1 cellular context compared by ENCODE assay signal in the genomic region with DNA sequence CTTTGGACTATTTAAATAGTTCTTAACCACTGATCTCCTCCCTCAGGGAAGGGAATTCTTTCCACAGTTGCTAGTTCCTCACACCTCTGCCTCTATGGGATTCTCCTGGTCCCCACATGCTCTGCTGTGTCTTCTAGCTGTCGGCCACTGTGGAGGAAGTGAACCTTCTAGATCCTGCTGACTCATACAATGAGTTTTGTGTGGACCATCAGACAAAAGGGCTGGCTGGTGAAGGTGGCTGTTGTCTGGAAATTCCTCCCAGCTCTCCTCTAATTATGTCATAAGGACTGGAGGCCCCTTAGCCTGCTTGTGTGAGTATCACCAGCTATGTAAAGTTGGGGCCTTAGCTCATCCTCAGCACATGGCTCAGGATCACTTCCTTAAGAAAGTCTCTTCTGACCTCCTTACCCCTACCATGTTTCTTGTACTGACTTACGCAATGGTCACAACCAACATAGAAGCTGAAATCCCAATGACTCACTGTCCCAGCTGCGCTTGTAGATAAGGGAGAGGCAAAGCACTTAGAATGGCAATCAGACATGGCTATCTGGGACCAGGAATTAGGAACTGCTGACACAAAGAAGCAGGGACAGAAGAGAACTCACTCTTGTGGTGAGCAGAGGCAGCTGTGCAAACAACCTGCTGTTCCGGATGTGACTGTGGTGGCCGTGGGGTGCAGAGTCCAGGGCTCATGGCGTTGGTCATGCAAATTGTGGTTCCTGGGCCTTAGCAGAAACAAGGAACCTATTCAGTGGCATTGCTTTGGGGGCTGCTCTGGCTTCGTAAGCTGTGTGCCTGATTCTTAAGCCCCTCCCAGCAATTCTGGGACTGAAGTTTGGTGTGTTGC.
TF ChIP-seq lines count a peak whose summit lies in the region.

No MANE protein-coding gene starts in this region.

TF ChIP-seq in K562, 482 proteins besides CTCF, POLR2A, EP300 and RAD21 (continued from another document and continues in another):
- TF ChIP-seq ZNF76 (CRISPR knock-in tag; IDR thresholded peaks at IDR 0.05; ENCODE audit: borderline replicate concordance) (peak; percentile 78; the same call in 1 of the 2 replicates), ELF2 (CRISPR knock-in tag; IDR thresholded peaks at IDR 0.05) (peak; percentile 79; the same call in 1 of the 2 replicates), ZNF699 (CRISPR knock-in tag; IDR thresholded peaks at IDR 0.05; ENCODE audit: insufficient replicate concordance) (no peak), PYGO2 (tag; IDR thresholded peaks at IDR 0.05) (peak; percentile 98), PCBP2 (IDR thresholded peaks at IDR 0.05; ENCODE audit: low read depth, low read length, poor library complexity, severe bottlenecking) (no peak), ZFX (CRISPR knock-in tag; IDR thresholded peaks at IDR 0.05) (peak; percentile 87), SMARCC2 (IDR thresholded peaks at IDR 0.05; ENCODE audit: low read depth) (peak; percentile 100), TEAD1 (CRISPR knock-in tag; IDR thresholded peaks at IDR 0.05) (peak; percentile 98 to 99), GATAD2A (IDR thresholded peaks at IDR 0.05) (peak; percentile 96), HCFC1 (IDR thresholded peaks at IDR 0.05; ENCODE audit: low read depth, low read length) (no peak), ZNF133 (CRISPR knock-in tag; IDR thresholded peaks at IDR 0.05) (no peak), SIN3B (IDR thresholded peaks at IDR 0.05; ENCODE audit: low read depth) (no peak), NCOA4 (IDR thresholded peaks at IDR 0.05; ENCODE audit: partially characterized antibody) (peak; percentile 97), ZC3H11A (IDR thresholded peaks at IDR 0.05; ENCODE audit: low read depth, low read length) (peak; percentile 15; the same call in 1 of the 2 replicates), MTA1 (IDR thresholded peaks at IDR 0.05; ENCODE audit: borderline replicate concordance) (peak; percentile 95), NFIX (CRISPR knock-in tag; IDR thresholded peaks at IDR 0.05; ENCODE audit: low read depth) (no peak), CREB1 (IDR thresholded peaks at IDR 0.05) (peak; percentile 87), CREB1 (CRISPR knock-in tag; IDR thresholded peaks at IDR 0.05) (peak; percentile 82), ARID1B (IDR thresholded peaks at IDR 0.05) (peak; percentile 100), KDM2B (CRISPR knock-in tag; IDR thresholded peaks at IDR 0.05) (no peak), TBP (optimal IDR thresholded peaks at IDR 0.05; ENCODE audit: low read depth, low read length) (peak; percentile 79), ZFP1 (CRISPR knock-in tag; IDR thresholded peaks at IDR 0.05) (0 out of 2 replicates have a peak, but pooled peaks have one; percentile 18), ZSCAN32 (CRISPR knock-in tag; IDR thresholded peaks at IDR 0.05) (peak; percentile 60), TEAD2 (tag; IDR thresholded peaks at IDR 0.05) (peak; percentile 87), RFX5 (IDR thresholded peaks at IDR 0.05; ENCODE audit: low read depth, low read length) (no peak), LARP7 (IDR thresholded peaks at IDR 0.05) (peak; percentile 72; the same call in 1 of the 2 replicates), ZNF146 (CRISPR knock-in tag; IDR thresholded peaks at IDR 0.05; ENCODE audit: unreplicated experiment) (no peak), ZNF507 (tag; conservative IDR thresholded peaks at IDR 0.05) (no peak), MAFF (IDR thresholded peaks at IDR 0.05; ENCODE audit: low read length) (peak; percentile 81), ZZZ3 (IDR thresholded peaks at IDR 0.05) (peak; percentile 53; the same call in 1 of the 2 replicates), ZNF785 (CRISPR knock-in tag; IDR thresholded peaks at IDR 0.05) (no peak), EGR1 (conservative IDR thresholded peaks at IDR 0.05) (peak; percentile 77), ZNF23 (CRISPR knock-in tag; IDR thresholded peaks at IDR 0.05) (no peak), CBFA2T2 (conservative IDR thresholded peaks at IDR 0.05) (peak; percentile 100), ZNF589 (CRISPR knock-in tag; IDR thresholded peaks at IDR 0.05; ENCODE audit: low read depth) (peak; percentile 99), HLTF (IDR thresholded peaks at IDR 0.05) (peak; percentile 99), SREBF2 (CRISPR knock-in tag; IDR thresholded peaks at IDR 0.05) (no peak), MAZ (CRISPR knock-in tag; conservative IDR thresholded peaks at IDR 0.05 in 1 of 2, IDR thresholded peaks at IDR 0.05 in 1 of 2) (peak; percentile 82 to 94), RNF2 (IDR thresholded peaks at IDR 0.05) (peak; percentile 100), EP400 (IDR thresholded peaks at IDR 0.05) (peak; percentile 96)
- TF ChIP-seq, protein P1, sequence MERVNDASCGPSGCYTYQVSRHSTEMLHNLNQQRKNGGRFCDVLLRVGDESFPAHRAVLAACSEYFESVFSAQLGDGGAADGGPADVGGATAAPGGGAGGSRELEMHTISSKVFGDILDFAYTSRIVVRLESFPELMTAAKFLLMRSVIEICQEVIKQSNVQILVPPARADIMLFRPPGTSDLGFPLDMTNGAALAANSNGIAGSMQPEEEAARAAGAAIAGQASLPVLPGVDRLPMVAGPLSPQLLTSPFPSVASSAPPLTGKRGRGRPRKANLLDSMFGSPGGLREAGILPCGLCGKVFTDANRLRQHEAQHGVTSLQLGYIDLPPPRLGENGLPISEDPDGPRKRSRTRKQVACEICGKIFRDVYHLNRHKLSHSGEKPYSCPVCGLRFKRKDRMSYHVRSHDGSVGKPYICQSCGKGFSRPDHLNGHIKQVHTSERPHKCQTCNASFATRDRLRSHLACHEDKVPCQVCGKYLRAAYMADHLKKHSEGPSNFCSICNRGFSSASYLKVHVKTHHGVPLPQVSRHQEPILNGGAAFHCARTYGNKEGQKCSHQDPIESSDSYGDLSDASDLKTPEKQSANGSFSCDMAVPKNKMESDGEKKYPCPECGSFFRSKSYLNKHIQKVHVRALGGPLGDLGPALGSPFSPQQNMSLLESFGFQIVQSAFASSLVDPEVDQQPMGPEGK (CRISPR knock-in tag; IDR thresholded peaks at IDR 0.05; ENCODE audit: borderline replicate concordance): peak; percentile 54
- TF ChIP-seq, protein P2, sequence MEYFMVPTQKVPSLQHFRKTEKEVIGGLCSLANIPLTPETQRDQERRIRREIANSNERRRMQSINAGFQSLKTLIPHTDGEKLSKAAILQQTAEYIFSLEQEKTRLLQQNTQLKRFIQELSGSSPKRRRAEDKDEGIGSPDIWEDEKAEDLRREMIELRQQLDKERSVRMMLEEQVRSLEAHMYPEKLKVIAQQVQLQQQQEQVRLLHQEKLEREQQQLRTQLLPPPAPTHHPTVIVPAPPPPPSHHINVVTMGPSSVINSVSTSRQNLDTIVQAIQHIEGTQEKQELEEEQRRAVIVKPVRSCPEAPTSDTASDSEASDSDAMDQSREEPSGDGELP (CRISPR knock-in tag; IDR thresholded peaks at IDR 0.05; ENCODE audit: borderline replicate concordance): peak; percentile 100
- TF ChIP-seq, protein P3, sequence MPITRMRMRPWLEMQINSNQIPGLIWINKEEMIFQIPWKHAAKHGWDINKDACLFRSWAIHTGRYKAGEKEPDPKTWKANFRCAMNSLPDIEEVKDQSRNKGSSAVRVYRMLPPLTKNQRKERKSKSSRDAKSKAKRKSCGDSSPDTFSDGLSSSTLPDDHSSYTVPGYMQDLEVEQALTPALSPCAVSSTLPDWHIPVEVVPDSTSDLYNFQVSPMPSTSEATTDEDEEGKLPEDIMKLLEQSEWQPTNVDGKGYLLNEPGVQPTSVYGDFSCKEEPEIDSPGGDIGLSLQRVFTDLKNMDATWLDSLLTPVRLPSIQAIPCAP (CRISPR knock-in tag; IDR thresholded peaks at IDR 0.05; ENCODE audit: borderline replicate concordance): no peak
- TF ChIP-seq, protein P4, sequence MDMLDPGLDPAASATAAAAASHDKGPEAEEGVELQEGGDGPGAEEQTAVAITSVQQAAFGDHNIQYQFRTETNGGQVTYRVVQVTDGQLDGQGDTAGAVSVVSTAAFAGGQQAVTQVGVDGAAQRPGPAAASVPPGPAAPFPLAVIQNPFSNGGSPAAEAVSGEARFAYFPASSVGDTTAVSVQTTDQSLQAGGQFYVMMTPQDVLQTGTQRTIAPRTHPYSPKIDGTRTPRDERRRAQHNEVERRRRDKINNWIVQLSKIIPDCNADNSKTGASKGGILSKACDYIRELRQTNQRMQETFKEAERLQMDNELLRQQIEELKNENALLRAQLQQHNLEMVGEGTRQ (CRISPR knock-in tag; IDR thresholded peaks at IDR 0.05): no peak
- TF ChIP-seq, protein P5, sequence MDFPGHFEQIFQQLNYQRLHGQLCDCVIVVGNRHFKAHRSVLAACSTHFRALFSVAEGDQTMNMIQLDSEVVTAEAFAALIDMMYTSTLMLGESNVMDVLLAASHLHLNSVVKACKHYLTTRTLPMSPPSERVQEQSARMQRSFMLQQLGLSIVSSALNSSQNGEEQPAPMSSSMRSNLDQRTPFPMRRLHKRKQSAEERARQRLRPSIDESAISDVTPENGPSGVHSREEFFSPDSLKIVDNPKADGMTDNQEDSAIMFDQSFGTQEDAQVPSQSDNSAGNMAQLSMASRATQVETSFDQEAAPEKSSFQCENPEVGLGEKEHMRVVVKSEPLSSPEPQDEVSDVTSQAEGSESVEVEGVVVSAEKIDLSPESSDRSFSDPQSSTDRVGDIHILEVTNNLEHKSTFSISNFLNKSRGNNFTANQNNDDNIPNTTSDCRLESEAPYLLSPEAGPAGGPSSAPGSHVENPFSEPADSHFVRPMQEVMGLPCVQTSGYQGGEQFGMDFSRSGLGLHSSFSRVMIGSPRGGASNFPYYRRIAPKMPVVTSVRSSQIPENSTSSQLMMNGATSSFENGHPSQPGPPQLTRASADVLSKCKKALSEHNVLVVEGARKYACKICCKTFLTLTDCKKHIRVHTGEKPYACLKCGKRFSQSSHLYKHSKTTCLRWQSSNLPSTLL (IDR thresholded peaks at IDR 0.05): peak; percentile 58; the same call in 1 of the 2 replicates
- TF ChIP-seq, protein P6, sequence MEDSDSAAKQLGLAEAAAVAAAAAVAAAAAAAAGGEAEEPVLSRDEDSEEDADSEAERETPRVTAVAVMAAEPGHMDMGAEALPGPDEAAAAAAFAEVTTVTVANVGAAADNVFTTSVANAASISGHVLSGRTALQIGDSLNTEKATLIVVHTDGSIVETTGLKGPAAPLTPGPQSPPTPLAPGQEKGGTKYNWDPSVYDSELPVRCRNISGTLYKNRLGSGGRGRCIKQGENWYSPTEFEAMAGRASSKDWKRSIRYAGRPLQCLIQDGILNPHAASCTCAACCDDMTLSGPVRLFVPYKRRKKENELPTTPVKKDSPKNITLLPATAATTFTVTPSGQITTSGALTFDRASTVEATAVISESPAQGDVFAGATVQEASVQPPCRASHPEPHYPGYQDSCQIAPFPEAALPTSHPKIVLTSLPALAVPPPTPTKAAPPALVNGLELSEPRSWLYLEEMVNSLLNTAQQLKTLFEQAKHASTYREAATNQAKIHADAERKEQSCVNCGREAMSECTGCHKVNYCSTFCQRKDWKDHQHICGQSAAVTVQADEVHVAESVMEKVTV (CRISPR knock-in tag; IDR thresholded peaks at IDR 0.05): peak; percentile 65
- TF ChIP-seq, protein P7, sequence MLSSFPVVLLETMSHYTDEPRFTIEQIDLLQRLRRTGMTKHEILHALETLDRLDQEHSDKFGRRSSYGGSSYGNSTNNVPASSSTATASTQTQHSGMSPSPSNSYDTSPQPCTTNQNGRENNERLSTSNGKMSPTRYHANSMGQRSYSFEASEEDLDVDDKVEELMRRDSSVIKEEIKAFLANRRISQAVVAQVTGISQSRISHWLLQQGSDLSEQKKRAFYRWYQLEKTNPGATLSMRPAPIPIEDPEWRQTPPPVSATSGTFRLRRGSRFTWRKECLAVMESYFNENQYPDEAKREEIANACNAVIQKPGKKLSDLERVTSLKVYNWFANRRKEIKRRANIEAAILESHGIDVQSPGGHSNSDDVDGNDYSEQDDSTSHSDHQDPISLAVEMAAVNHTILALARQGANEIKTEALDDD (IDR thresholded peaks at IDR 0.05): peak; percentile 79
- TF ChIP-seq, protein P8, sequence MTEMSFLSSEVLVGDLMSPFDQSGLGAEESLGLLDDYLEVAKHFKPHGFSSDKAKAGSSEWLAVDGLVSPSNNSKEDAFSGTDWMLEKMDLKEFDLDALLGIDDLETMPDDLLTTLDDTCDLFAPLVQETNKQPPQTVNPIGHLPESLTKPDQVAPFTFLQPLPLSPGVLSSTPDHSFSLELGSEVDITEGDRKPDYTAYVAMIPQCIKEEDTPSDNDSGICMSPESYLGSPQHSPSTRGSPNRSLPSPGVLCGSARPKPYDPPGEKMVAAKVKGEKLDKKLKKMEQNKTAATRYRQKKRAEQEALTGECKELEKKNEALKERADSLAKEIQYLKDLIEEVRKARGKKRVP (CRISPR knock-in tag; IDR thresholded peaks at IDR 0.05): peak; percentile 90
- TF ChIP-seq, protein P9, sequence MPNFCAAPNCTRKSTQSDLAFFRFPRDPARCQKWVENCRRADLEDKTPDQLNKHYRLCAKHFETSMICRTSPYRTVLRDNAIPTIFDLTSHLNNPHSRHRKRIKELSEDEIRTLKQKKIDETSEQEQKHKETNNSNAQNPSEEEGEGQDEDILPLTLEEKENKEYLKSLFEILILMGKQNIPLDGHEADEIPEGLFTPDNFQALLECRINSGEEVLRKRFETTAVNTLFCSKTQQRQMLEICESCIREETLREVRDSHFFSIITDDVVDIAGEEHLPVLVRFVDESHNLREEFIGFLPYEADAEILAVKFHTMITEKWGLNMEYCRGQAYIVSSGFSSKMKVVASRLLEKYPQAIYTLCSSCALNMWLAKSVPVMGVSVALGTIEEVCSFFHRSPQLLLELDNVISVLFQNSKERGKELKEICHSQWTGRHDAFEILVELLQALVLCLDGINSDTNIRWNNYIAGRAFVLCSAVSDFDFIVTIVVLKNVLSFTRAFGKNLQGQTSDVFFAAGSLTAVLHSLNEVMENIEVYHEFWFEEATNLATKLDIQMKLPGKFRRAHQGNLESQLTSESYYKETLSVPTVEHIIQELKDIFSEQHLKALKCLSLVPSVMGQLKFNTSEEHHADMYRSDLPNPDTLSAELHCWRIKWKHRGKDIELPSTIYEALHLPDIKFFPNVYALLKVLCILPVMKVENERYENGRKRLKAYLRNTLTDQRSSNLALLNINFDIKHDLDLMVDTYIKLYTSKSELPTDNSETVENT (CRISPR knock-in tag; IDR thresholded peaks at IDR 0.05): no peak
- TF ChIP-seq, protein P10, sequence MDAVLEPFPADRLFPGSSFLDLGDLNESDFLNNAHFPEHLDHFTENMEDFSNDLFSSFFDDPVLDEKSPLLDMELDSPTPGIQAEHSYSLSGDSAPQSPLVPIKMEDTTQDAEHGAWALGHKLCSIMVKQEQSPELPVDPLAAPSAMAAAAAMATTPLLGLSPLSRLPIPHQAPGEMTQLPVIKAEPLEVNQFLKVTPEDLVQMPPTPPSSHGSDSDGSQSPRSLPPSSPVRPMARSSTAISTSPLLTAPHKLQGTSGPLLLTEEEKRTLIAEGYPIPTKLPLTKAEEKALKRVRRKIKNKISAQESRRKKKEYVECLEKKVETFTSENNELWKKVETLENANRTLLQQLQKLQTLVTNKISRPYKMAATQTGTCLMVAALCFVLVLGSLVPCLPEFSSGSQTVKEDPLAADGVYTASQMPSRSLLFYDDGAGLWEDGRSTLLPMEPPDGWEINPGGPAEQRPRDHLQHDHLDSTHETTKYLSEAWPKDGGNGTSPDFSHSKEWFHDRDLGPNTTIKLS (IDR thresholded peaks at IDR 0.05; ENCODE audit: borderline replicate concordance, low read depth): peak; percentile 85
